15 cellular contexts compared by ENCODE assay signal in the genomic region with DNA sequence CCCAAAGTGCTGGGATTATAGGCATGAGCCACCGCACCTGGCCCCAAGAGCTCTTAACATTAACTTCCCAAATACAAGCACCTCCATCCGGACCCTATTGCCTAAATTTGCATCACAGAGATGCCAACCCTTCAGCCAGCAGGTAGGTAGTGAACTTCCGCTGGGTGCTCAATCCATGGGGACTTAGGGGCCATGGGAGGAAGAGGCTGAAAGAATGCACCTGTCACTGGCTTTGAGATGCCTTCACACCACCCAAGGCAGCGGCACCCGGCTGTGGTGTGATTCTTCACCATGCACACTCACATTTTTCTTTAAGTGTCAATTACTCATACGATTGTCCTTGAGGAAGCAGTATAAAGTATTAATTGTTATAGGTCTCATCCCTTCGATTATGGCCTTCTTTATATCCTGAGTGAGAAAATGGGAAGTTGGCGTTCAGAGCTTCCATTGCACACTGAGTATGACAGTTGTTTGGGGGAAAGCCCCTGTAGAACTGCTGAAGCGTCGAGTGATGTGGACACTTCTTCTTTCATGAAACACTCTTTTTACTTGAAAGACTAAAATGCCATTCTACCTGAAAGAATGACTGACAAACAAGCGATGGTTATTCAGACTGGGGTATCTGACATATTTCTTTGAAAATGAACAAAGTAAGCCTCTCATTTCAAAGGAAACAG. TPM values are rescaled to one million over a fixed set of nuclear protein-coding genes. Genes with fewer than 3 reads are reported as not detected.
DNase-seq lines count a peak whose midpoint lies in the region; ATAC-seq and TF ChIP-seq lines count a peak whose summit lies in the region.
"Had no signal": no experiment of that assay in that cellular context is flagged by ENCODE, and none has a peak within 500 bp of the region (broad histone marks: within the 10 kb centered on the region; RNA-seq: fewer than 3 reads in every experiment).

No MANE protein-coding gene starts in this region.

- H3K36me3 ChIP-seq in right atrium auricular region = no peaks in the 10 kb centered on the region
- H3K36me3 ChIP-seq: neutrophil, uterus had no signal

- ATAC-seq in left ventricle myocardium superior (no peak), HG03108 (IDR thresholded peaks at IDR 0.05; ENCODE audit: unreplicated experiment) (peak; percentile 74), HG03025 (IDR thresholded peaks at IDR 0.05; ENCODE audit: low FRiP score, unreplicated experiment) (no peak)

- H3K9me3 ChIP-seq in right atrium auricular region = no peaks in the 10 kb centered on the region
- H3K9me3 ChIP-seq: neutrophil, uterus had no signal

- TF ChIP-seq POLR2A in erythroblast (IDR thresholded peaks at IDR 0.05; ENCODE audit: low read length) = no peak

- intact Hi-C loops in left ventricle myocardium superior (cut with micrococcal nuclease) = no loop called here

- H3K27ac ChIP-seq in right atrium auricular region = no peak overlapping the region
- H3K27ac ChIP-seq: neutrophil, SK-N-MC, uterus had no signal

- TF ChIP-seq CTCF in right atrium auricular region (IDR thresholded peaks at IDR 0.05) = no peak

- no peak overlapping the region for H3K4me3 ChIP-seq in right atrium auricular region
- H3K4me3 ChIP-seq: SK-N-MC, uterus had no signal

- H3K27me3 ChIP-seq in right atrium auricular region = no peaks in the 10 kb centered on the region
- H3K27me3 ChIP-seq: neutrophil, uterus had no signal

- H3K4me1 ChIP-seq in right atrium auricular region = no peaks in the 10 kb centered on the region

- DNase-seq in right atrium auricular region (ENCODE audit: low spot score) = peak; percentile 36
- no peak for DNase-seq in left ventricle myocardium superior
- DNase-seq in ecto neural progenitor cell (ENCODE audit: low spot score) = peak; percentile 24
- DNase-seq in NCI-H526 treated with DMSO at 0.1 percent for 48 hours (lab: John Stamatoyannopoulos, UW) = no peak
- DNase-seq in hypothalamus (lab: John Stamatoyannopoulos, UW) = no peak
- no peak for DNase-seq in erythroblast (lab: John Stamatoyannopoulos, UW)
- DNase-seq: activated CD4-positive, CD25-positive, alpha-beta regulatory T cell; DMS153; IMR-90; NCI-H774 had no signal

RNA-seq across cellular contexts. Expression of a gene that starts 51.8 kb away (rescaled TPM):
- total RNA-seq in right atrium auricular region = 10 to 100 TPM in 1 of 2 donors, 1 to 10 TPM in 1; 7.6 to 15.3 TPM
- total RNA-seq in left ventricle myocardium superior = 15.0 TPM

Comparison
In these comparisons a context has a peak if more than half of its experiments do, and no peak if none do; other contexts are left out.
1. DNase-seq: peak in right atrium auricular region (single experiment) and ecto neural progenitor cell (single experiment); none in left ventricle myocardium superior (single experiment), NCI-H526 treated with DMSO at 0.1 percent for 48 hours (single experiment), hypothalamus (0 of 51) and erythroblast (0 of 2).